ENCODE assay signal across 16 cellular contexts in genomic region chr1:36134031-36134430, GRCh38. TPM values are rescaled to one million over a fixed set of nuclear protein-coding genes. Genes with fewer than 3 reads are reported as not detected.
DNase-seq lines count a peak whose midpoint lies in the region; ATAC-seq, FAIRE-seq and TF ChIP-seq lines count a peak whose summit lies in the region.
"Had no signal": no experiment of that assay in that cellular context is flagged by ENCODE, and none has a peak within 500 bp of the region (broad histone marks: within the 10 kb centered on the region; RNA-seq: fewer than 3 reads in every experiment).

No MANE protein-coding gene starts in this region.

- POLR2A ChIA-PET in HEK293 (lab: Yijun Ruan, JAX) = interaction anchor here (0.5 to 1.9 kb wide), 4 partner anchors 12 to 309 kb away, joined by 3 to 7 read pairs (median 3); no protein-coding TSS in a partner anchor

- H2AFZ ChIP-seq in astrocyte (ENCODE audit: low read depth, low read length) = no peak overlapping the region
- H2AFZ ChIP-seq: parathyroid adenoma had no signal

- no peak overlapping the region for H3K4me3 ChIP-seq in HEK293 (ENCODE audit: low read depth, low read length)
- H3K4me3 ChIP-seq in astrocyte (ENCODE audit: insufficient read depth, low read depth, low read length) = no peak overlapping the region
- no peak overlapping the region for H3K4me3 ChIP-seq in stomach smooth muscle (ENCODE audit: low read length in 2 of 2)
- H3K4me3 ChIP-seq: SJSA1, stomach had no signal

- H3K9me3 Mint-ChIP-seq in astrocyte (ENCODE audit: unreplicated experiment) (no peaks in the 10 kb centered on the region), osteocyte (ENCODE audit: unreplicated experiment) (no peaks in the 10 kb centered on the region)
- H3K9me3 Mint-ChIP-seq: activated naive CD8-positive, alpha-beta T cell treated with anti-CD3 and anti-CD28 coated beads for 36 hours; activated T-cell treated with anti-CD3 and anti-CD28 coated beads, Interleukin-2, amount 50 U/mL, for 24 hours had no signal

- CTCF ChIA-PET in HEK293 (lab: Yijun Ruan, JAX) = interaction anchor here (0.5 to 7.2 kb wide), 22 partner anchors 8 to 1246 kb away, joined by 3 to 156 read pairs (median 5); partner anchors contain the start of gene TRAPPC3

- no peaks in the 10 kb centered on the region for H4K20me1 ChIP-seq in astrocyte (ENCODE audit: insufficient read depth, low read length)

- H3K4me1 ChIP-seq in HEK293 (ENCODE audit: control insufficient read depth, insufficient read depth, low read length) (no peaks in the 10 kb centered on the region), astrocyte (ENCODE audit: insufficient read depth, low read length) (peaks cover 44% of the 10 kb centered on the region), stomach smooth muscle (ENCODE audit: control insufficient read depth, insufficient read depth, low read length) (peaks cover 32% of the 10 kb centered on the region)
- H3K4me1 ChIP-seq: parathyroid adenoma had no signal

- H3K27ac ChIP-seq in HEK293 (ENCODE audit: extremely low read depth, low read depth, low read length) (no peak overlapping the region), astrocyte (ENCODE audit: low read depth, low read length) (no peak overlapping the region), stomach smooth muscle (ENCODE audit: low read length) (peak overlapping the region; percentile 53)
- H3K27ac ChIP-seq: parathyroid adenoma, SJSA1 had no signal

- H3K9me3 ChIP-seq in HEK293 (ENCODE audit: control insufficient read depth, insufficient read depth, low read depth, low read length) = no peaks in the 10 kb centered on the region
- H3K9me3 ChIP-seq in astrocyte (ENCODE audit: insufficient read depth, low read depth, low read length) = no peaks in the 10 kb centered on the region
- no peaks in the 10 kb centered on the region for H3K9me3 ChIP-seq in stomach smooth muscle (ENCODE audit: control insufficient read depth in 2 of 2, low read length in 2 of 2)
- H3K9me3 ChIP-seq: SJSA1, stomach had no signal

- peak overlapping the region; percentile 44 for H3K4me2 ChIP-seq in astrocyte (ENCODE audit: low read length)

- H3K27me3 Mint-ChIP-seq in astrocyte (ENCODE audit: low read depth, unreplicated experiment) (no peaks in the 10 kb centered on the region), osteocyte (ENCODE audit: unreplicated experiment) (no peaks in the 10 kb centered on the region)
- H3K27me3 Mint-ChIP-seq: activated naive CD8-positive, alpha-beta T cell treated with anti-CD3 and anti-CD28 coated beads for 36 hours; activated T-cell treated with anti-CD3 and anti-CD28 coated beads, Interleukin-2, amount 50 U/mL, for 24 hours had no signal

- DNase-seq in astrocyte (ENCODE audit: low read depth) (no peak), islet precursor cell (peak; percentile 81), NCI-H2081 treated with DMSO at 0.1 percent for 48 hours (lab: John Stamatoyannopoulos, UW) (no peak), osteocyte (ENCODE audit: extremely low spot score, unreplicated experiment) (no peak), DMS 273 treated with DMSO at 0.1 percent for 48 hours (lab: John Stamatoyannopoulos, UW) (no peak)
- DNase-seq: activated CD4-positive, alpha-beta T cell treated with anti-CD3 and anti-CD28 coated beads, Interleukin-2, amount 50 U/mL, for 1 hour; NCI-H187 had no signal

- ATAC-seq in GM19397 (IDR thresholded peaks at IDR 0.05; ENCODE audit: unreplicated experiment) = no peak

- H3K36me3 Mint-ChIP-seq in astrocyte (ENCODE audit: low read depth, unreplicated experiment) (peaks cover 15% of the 10 kb centered on the region), osteocyte (ENCODE audit: unreplicated experiment) (peaks cover 11% of the 10 kb centered on the region)

- H3K4me3 Mint-ChIP-seq in astrocyte (ENCODE audit: unreplicated experiment) (no peak overlapping the region), osteocyte (ENCODE audit: unreplicated experiment) (no peak overlapping the region)
- H3K4me3 Mint-ChIP-seq: activated naive CD8-positive, alpha-beta T cell treated with anti-CD3 and anti-CD28 coated beads for 36 hours; activated T-cell treated with anti-CD3 and anti-CD28 coated beads, Interleukin-2, amount 50 U/mL, for 24 hours had no signal

- peak overlapping the region; percentile 16 for H3K9ac ChIP-seq in astrocyte (ENCODE audit: low read length)
- no peak overlapping the region for H3K9ac ChIP-seq in stomach smooth muscle (ENCODE audit: low read length in 2 of 2)
- H3K9ac ChIP-seq: parathyroid adenoma had no signal

- peaks cover 9% of the 10 kb centered on the region for H3K79me2 ChIP-seq in astrocyte (ENCODE audit: insufficient read depth, low read length)
- H3K79me2 ChIP-seq: parathyroid adenoma had no signal

- H3K36me3 ChIP-seq in HEK293 (ENCODE audit: control insufficient read depth in 2 of 2, insufficient read depth in 1 of 2, low read length in 2 of 2) (peaks cover 0 to 30% of the 10 kb centered on the region in 2 experiments; a peak in 2 of 3 replicates), astrocyte (ENCODE audit: insufficient read depth, low read length) (peaks cover 16% of the 10 kb centered on the region), stomach smooth muscle (ENCODE audit: control insufficient read depth in 2 of 2, insufficient read depth in 2 of 2, low read length in 2 of 2) (peaks cover 13 to 15% of the 10 kb centered on the region in 2 donors)

- H3K27me3 ChIP-seq in astrocyte (ENCODE audit: insufficient read depth, low read length) (no peaks in the 10 kb centered on the region), stomach smooth muscle (ENCODE audit: control insufficient read depth in 1 of 2, insufficient read depth in 2 of 2, low read length in 2 of 2) (no peaks in the 10 kb centered on the region)
- H3K27me3 ChIP-seq: SJSA1, stomach had no signal

- H3K4me1 Mint-ChIP-seq in astrocyte (ENCODE audit: low read depth, unreplicated experiment) (peaks cover 30% of the 10 kb centered on the region), osteocyte (ENCODE audit: unreplicated experiment) (peaks cover 16% of the 10 kb centered on the region)

- H3K27ac Mint-ChIP-seq in astrocyte (ENCODE audit: unreplicated experiment) = no peak overlapping the region
- no peak overlapping the region for H3K27ac Mint-ChIP-seq in osteocyte (ENCODE audit: unreplicated experiment)
- H3K27ac Mint-ChIP-seq: activated naive CD8-positive, alpha-beta T cell treated with anti-CD3 and anti-CD28 coated beads for 36 hours had no signal

- TF ChIP-seq CTCF in HEK293 (tag by site-specific recombination; IDR thresholded peaks at IDR 0.05) (no peak), astrocyte (IDR thresholded peaks at IDR 0.05; ENCODE audit: insufficient read depth, low read depth, low read length) (no peak), osteocyte (IDR thresholded peaks at IDR 0.05) (no peak)

- FAIRE-seq in astrocyte (lab: Jason Lieb, UNC) = no peak

TF ChIP-seq in HEK293, 187 proteins besides CTCF, POLR2A, EP300 and RAD21:
- TF ChIP-seq KLF1 (tag by site-specific recombination; IDR thresholded peaks at IDR 0.05) = no peak
- TF ChIP-seq REST (tag by site-specific recombination; IDR thresholded peaks at IDR 0.05) = no peak
- TF ChIP-seq ZNF398 (tag by site-specific recombination; IDR thresholded peaks at IDR 0.05) = 0 out of 2 replicates have a peak, but pooled peaks have one; percentile 3
- TF ChIP-seq GLIS1 (tag by site-specific recombination; IDR thresholded peaks at IDR 0.05) = peak; percentile 63; the same call in 1 of the 2 replicates

RNA-seq across cellular contexts. Expression of gene COL8A2, which starts 9.0 kb away (rescaled TPM):
- total RNA-seq in astrocyte (3.4 and 10.8 TPM in 2 replicates), osteocyte (8.2 and 10.1 TPM in 2 replicates)

RNA-seq across cellular contexts. Expression of gene TRAPPC3, which starts 15.3 kb away (rescaled TPM):
- 87.1 and 87.6 TPM in 2 replicates for total RNA-seq in astrocyte
- 68.9 and 72.4 TPM in 2 replicates for total RNA-seq in osteocyte

RNA-seq across cellular contexts. Expression of gene MAP7D1, which starts 21.9 kb away (rescaled TPM):
- total RNA-seq in astrocyte (259 and 271 TPM in 2 replicates), osteocyte (157 and 163 TPM in 2 replicates)

RNA-seq across cellular contexts. Expression of gene ADPRS, which starts 45.3 kb away (rescaled TPM):
- total RNA-seq in astrocyte (28.7 and 32.2 TPM in 2 replicates), osteocyte (19.7 and 24.4 TPM in 2 replicates)

RNA-seq across cellular contexts. Expression of gene TEKT2, which starts 50.1 kb away (rescaled TPM):
- total RNA-seq in astrocyte = 0.38 and 0.39 TPM in 2 replicates
- 0.39 and 0.70 TPM in 2 replicates for total RNA-seq in osteocyte
- total RNA-seq: NCI-H460, SJSA1, stomach had no signal
